27 cellular contexts compared by ENCODE assay signal in genomic region chr1:2090216-2090890, GRCh38.
"Had no signal": no experiment of that assay in that cellular context is flagged by ENCODE, and none has a peak within 500 bp of the region (broad histone marks: within the 10 kb centered on the region; RNA-seq: fewer than 3 reads in every experiment).

No MANE protein-coding gene starts in this region.

- H3K36me3 Mint-ChIP-seq: immature natural killer cell, mesothelial cell of epicardium, naive B cell, natural killer cell, neural progenitor cell had no signal

- H3K9me3 Mint-ChIP-seq: immature natural killer cell; mesothelial cell of epicardium; natural killer cell; nephron progenitor cell; neural progenitor cell; stimulated activated naive B cell treated with anti-CD40 and anti-IgM and Interleukin-4, amounts not matched to agents 10 μg/mL and 1 μg/mL and 100 μg/mL, for 72 hours had no signal

- H3K4me3 ChIP-seq: left lung, lower lobe of right lung, neural progenitor cell, ovary, right atrium auricular region, right lobe of liver, smooth muscle cell, stomach, suprapubic skin, tibial nerve, upper lobe of left lung, vagina had no signal

- H2AFZ ChIP-seq: neural progenitor cell had no signal

- H3K36me3 ChIP-seq: lower lobe of right lung, neural progenitor cell, ovary, right atrium auricular region, right lobe of liver, tibial nerve, vagina had no signal

- H3K4me1 ChIP-seq: left lung, right atrium auricular region, right lobe of liver, stomach, suprapubic skin, tibial nerve, upper lobe of left lung, vagina had no signal

- H3K9ac ChIP-seq: neural progenitor cell had no signal

- H3K27me3 Mint-ChIP-seq: naive B cell, progenitor cell of endocrine pancreas had no signal

- H3K4me2 ChIP-seq: neural progenitor cell, smooth muscle cell had no signal

- H3K9me3 ChIP-seq: left lung, lower lobe of right lung, ovary, right atrium auricular region, right lobe of liver, stomach, suprapubic skin, tibial nerve, upper lobe of left lung, vagina had no signal

- H3K4me1 Mint-ChIP-seq: mesothelial cell of epicardium, natural killer cell had no signal

- H3K27me3 ChIP-seq: neural progenitor cell, ovary, right atrium auricular region, right lobe of liver, upper lobe of left lung, vagina had no signal

- H3K4me3 Mint-ChIP-seq: immature natural killer cell; mesothelial cell of epicardium; naive B cell; natural killer cell; nephron progenitor cell; neural progenitor cell; stimulated activated naive B cell treated with anti-CD40 and anti-IgM and Interleukin-4, amounts not matched to agents 10 μg/mL and 1 μg/mL and 100 μg/mL, for 72 hours had no signal

- H3K27ac Mint-ChIP-seq: immature natural killer cell; mesothelial cell of epicardium; naive B cell; natural killer cell; neural progenitor cell; progenitor cell of endocrine pancreas; stimulated activated naive B cell treated with anti-CD40 and anti-IgM and Interleukin-4, amounts not matched to agents 10 μg/mL and 1 μg/mL and 100 μg/mL, for 72 hours had no signal

- H3K27ac ChIP-seq: left lung, lower lobe of right lung, neural progenitor cell, ovary, right atrium auricular region, right lobe of liver, suprapubic skin, tibial nerve, upper lobe of left lung, vagina had no signal

- DNase-seq: hippocampal formation; immature natural killer cell; kidney; left colon; left lung; lower lobe of right lung; mammary epithelial cell; mesendoderm; naive B cell; natural killer cell; nephron progenitor cell; ovary; right lobe of liver; stimulated activated CD4-positive, alpha-beta T cell treated with anti-CD3 and anti-CD28 coated beads, Interleukin-1b, Interleukin-23, amount 100 ng/mL, for 48 hours; stimulated activated CD4-positive, alpha-beta T cell treated with anti-CD3 and anti-CD28 coated beads, Interleukin-4, amount 100 ng/mL, for 1 hour; stimulated activated naive B cell treated with anti-CD40 and anti-IgM and Interleukin-4, amounts not matched to agents 10 μg/mL and 1 μg/mL and 100 μg/mL, for 72 hours; stimulated activated naive CD8-positive, alpha-beta T cell treated with anti-CD3 and anti-CD28 coated beads, Interleukin-15, Interleukin-2, amounts not matched to agents 100 U/mL and 50 U/mL, for 24 hours; stomach had no signal
